In the genomic region with DNA sequence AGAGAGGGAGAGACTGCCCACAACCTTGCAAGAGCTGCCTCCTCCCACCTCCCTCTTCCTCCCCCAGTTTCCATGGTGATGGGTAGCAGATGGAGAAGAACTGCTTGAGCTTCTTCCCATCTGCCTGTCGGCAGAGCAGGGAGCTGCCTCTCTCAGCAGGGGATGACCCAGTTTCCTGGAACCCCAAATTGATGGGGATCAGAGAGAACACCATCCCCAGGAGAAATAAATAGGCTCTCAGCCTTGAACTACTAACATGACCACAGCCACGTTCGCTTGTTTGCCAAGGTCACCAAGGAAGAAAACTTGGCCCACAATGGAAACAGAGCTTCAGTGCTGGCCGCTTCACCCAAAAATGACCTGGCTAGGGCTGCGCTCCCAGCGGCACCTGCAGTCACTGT, we compare ENCODE assay signal across 14 cellular contexts.
DNase-seq lines count a peak whose midpoint lies in the region; ATAC-seq and TF ChIP-seq lines count a peak whose summit lies in the region.
"Had no signal": no experiment of that assay in that cellular context is flagged by ENCODE, and none has a peak within 500 bp of the region (broad histone marks: within the 10 kb centered on the region; RNA-seq: fewer than 3 reads in every experiment).

No MANE protein-coding gene starts in this region.

- BruUV-seq in Calu3 (replicated peaks; lab: Mats Ljungman, UMichigan): no TSS peak

- H3K36me3 ChIP-seq in testis (ENCODE audit: low read depth, missing control alignments): no peaks in the 10 kb centered on the region

- intact Hi-C loops in testis (cut with DNase I; ENCODE audit: low total_unique reads): no loop called here
- intact Hi-C loops in Calu3 (cut with micrococcal nuclease; ENCODE audit: unreplicated experiment): loop anchor here (2.0 kb wide), 1 partner anchor 99 kb away; no protein-coding TSS in a partner anchor

- no peak for ATAC-seq in activated CD8-positive, alpha-beta memory T cell treated with anti-CD3 and anti-CD28 coated beads, Interleukin-2, amount 10 ng/mL, durations not matched to agents 7 days and 5 days
- no peak for ATAC-seq in HG03439 (IDR thresholded peaks at IDR 0.05; ENCODE audit: unreplicated experiment)

- peak; percentile 8 for DNase-seq in activated CD8-positive, alpha-beta memory T cell treated with anti-CD3 and anti-CD28 coated beads, Interleukin-2, amount 50 U/mL, for 48 hours
- DNase-seq in activated CD8-positive, alpha-beta memory T cell treated with anti-CD3 and anti-CD28 coated beads, Interleukin-2, amount 10 ng/mL, durations not matched to agents 7 days and 5 days: no peak
- DNase-seq in NCI-H69 (lab: John Stamatoyannopoulos, UW): peak; percentile 86
- peak; percentile 6 for DNase-seq in globus pallidus (ENCODE audit: low spot score)
- DNase-seq in testis: no peak
- DNase-seq in central memory CD4-positive, alpha-beta T cell: no peak
- DNase-seq in Calu3: no peak
- DNase-seq: activated CD4-positive, alpha-beta memory T cell treated with anti-CD3 and anti-CD28 coated beads for 36 hours; activated gamma-delta T cell treated with Interleukin-2 at 50 U/mL for 16 hours; Kasumi-1; T-helper 1 cell; trophoblast cell had no signal

- H3K4me3 ChIP-seq in testis: no peak overlapping the region

- 50 to 56% methylated on average over 6 of the region's 6 CpGs for WGBS in testis, 2 donors

- no peaks in the 10 kb centered on the region for H3K36me3 Mint-ChIP-seq in activated CD8-positive, alpha-beta memory T cell treated with anti-CD3 and anti-CD28 coated beads, Interleukin-2, amount 10 ng/mL, durations not matched to agents 7 days and 5 days
- no peaks in the 10 kb centered on the region for H3K36me3 Mint-ChIP-seq in Calu3 (ENCODE audit: insufficient read depth, unreplicated experiment)
- H3K36me3 Mint-ChIP-seq: activated CD4-positive, alpha-beta memory T cell treated with anti-CD3 and anti-CD28 coated beads for 36 hours had no signal

- TF ChIP-seq POLR2A in testis (IDR thresholded peaks at IDR 0.05): no peak

- H3K27ac Mint-ChIP-seq in activated CD8-positive, alpha-beta memory T cell treated with anti-CD3 and anti-CD28 coated beads, Interleukin-2, amount 10 ng/mL, durations not matched to agents 7 days and 5 days: no peak overlapping the region
- no peak overlapping the region for H3K27ac Mint-ChIP-seq in Calu3 (ENCODE audit: unreplicated experiment)
- H3K27ac Mint-ChIP-seq: activated CD4-positive, alpha-beta memory T cell treated with anti-CD3 and anti-CD28 coated beads for 36 hours had no signal

- H3K4me3 Mint-ChIP-seq in activated CD8-positive, alpha-beta memory T cell treated with anti-CD3 and anti-CD28 coated beads, Interleukin-2, amount 10 ng/mL, durations not matched to agents 7 days and 5 days: no peak overlapping the region
- no peak overlapping the region for H3K4me3 Mint-ChIP-seq in Calu3 (ENCODE audit: low read depth, unreplicated experiment)
- H3K4me3 Mint-ChIP-seq: activated CD4-positive, alpha-beta memory T cell treated with anti-CD3 and anti-CD28 coated beads for 36 hours; central memory CD8-positive, alpha-beta T cell had no signal

- CTCF ChIA-PET in activated CD8-positive, alpha-beta memory T cell treated with anti-CD3 and anti-CD28 coated beads, Interleukin-2, amount 10 ng/mL, durations not matched to agents 7 days and 5 days (lab: Charles Lee): interaction anchor here (0.8 to 1.4 kb wide), 4 partner anchors 11 to 102 kb away, joined by 3 to 4 read pairs (median 4); no protein-coding TSS in a partner anchor
- CTCF ChIA-PET in Calu3 (lab: Charles Lee): no interaction called here

- peaks cover 9% of the 10 kb centered on the region for H3K27me3 Mint-ChIP-seq in activated CD8-positive, alpha-beta memory T cell treated with anti-CD3 and anti-CD28 coated beads, Interleukin-2, amount 10 ng/mL, durations not matched to agents 7 days and 5 days
- peaks cover 86% of the 10 kb centered on the region for H3K27me3 Mint-ChIP-seq in Calu3 (ENCODE audit: unreplicated experiment)

- H3K4me1 Mint-ChIP-seq in activated CD8-positive, alpha-beta memory T cell treated with anti-CD3 and anti-CD28 coated beads, Interleukin-2, amount 10 ng/mL, durations not matched to agents 7 days and 5 days: peaks cover 1% of the 10 kb centered on the region
- H3K4me1 Mint-ChIP-seq in Calu3 (ENCODE audit: low read depth, unreplicated experiment): peaks cover 9% of the 10 kb centered on the region
- H3K4me1 Mint-ChIP-seq: central memory CD8-positive, alpha-beta T cell had no signal

- H3K27ac ChIP-seq in testis: no peak overlapping the region

- H3K4me1 ChIP-seq in testis: no peaks in the 10 kb centered on the region

- no peaks in the 10 kb centered on the region for H3K27me3 ChIP-seq in testis

- H3K9me3 ChIP-seq in testis: no peaks in the 10 kb centered on the region

- no peaks in the 10 kb centered on the region for H3K9me3 Mint-ChIP-seq in activated CD8-positive, alpha-beta memory T cell treated with anti-CD3 and anti-CD28 coated beads, Interleukin-2, amount 10 ng/mL, durations not matched to agents 7 days and 5 days (ENCODE audit: low read depth)
- H3K9me3 Mint-ChIP-seq in Calu3 (ENCODE audit: low read depth, unreplicated experiment): no peaks in the 10 kb centered on the region
- H3K9me3 Mint-ChIP-seq: activated CD4-positive, alpha-beta memory T cell treated with anti-CD3 and anti-CD28 coated beads for 36 hours; central memory CD8-positive, alpha-beta T cell had no signal

- TF ChIP-seq CTCF in testis (IDR thresholded peaks at IDR 0.05) (no peak), Calu3 (IDR thresholded peaks at IDR 0.05; ENCODE audit: unreplicated experiment) (no peak)

Comparison
In these comparisons a context has a peak if more than half of its experiments do, and no peak if none do; other contexts are left out.
1. DNase-seq: peak in activated CD8-positive, alpha-beta memory T cell treated with anti-CD3 and anti-CD28 coated beads, Interleukin-2, amount 50 U/mL, for 48 hours (single experiment), NCI-H69 (single experiment) and globus pallidus (single experiment); none in activated CD8-positive, alpha-beta memory T cell treated with anti-CD3 and anti-CD28 coated beads, Interleukin-2, amount 10 ng/mL, durations not matched to agents 7 days and 5 days (single experiment), testis (single experiment), central memory CD4-positive, alpha-beta T cell (single experiment) and Calu3 (single experiment).